Comparison of ENCODE assay signal across 1 cellular context in genomic region chr3:71060536-71060935, GRCh38.
TF ChIP-seq lines count a peak whose summit lies in the region.

No MANE protein-coding gene starts in this region.

TF ChIP-seq in HepG2, 621 proteins besides CTCF, POLR2A, EP300 and RAD21 (continued from another document and continues in another):
- no peak for TF ChIP-seq SNAPC4 (CRISPR knock-in tag; IDR thresholded peaks at IDR 0.05)
- no peak for TF ChIP-seq POLR2AphosphoS5 (IDR thresholded peaks at IDR 0.05; ENCODE audit: low read depth, low read length)
- TF ChIP-seq TOE1 (CRISPR knock-in tag; IDR thresholded peaks at IDR 0.05) = no peak
- TF ChIP-seq ZNF549 (CRISPR knock-in tag; IDR thresholded peaks at IDR 0.05) = no peak
- no peak for TF ChIP-seq ZNF75D (CRISPR knock-in tag; IDR thresholded peaks at IDR 0.05; ENCODE audit: borderline replicate concordance)
- no peak for TF ChIP-seq ZNF780A (CRISPR knock-in tag; IDR thresholded peaks at IDR 0.05)
- no peak for TF ChIP-seq SIN3A (IDR thresholded peaks at IDR 0.05; ENCODE audit: borderline replicate concordance, low read depth, low read length)
- TF ChIP-seq HDAC2 (CRISPR knock-in tag; IDR thresholded peaks at IDR 0.05) = peak; percentile 75
- TF ChIP-seq STAT5B (CRISPR knock-in tag; IDR thresholded peaks at IDR 0.05) = no peak
- peak; percentile 23; the same call in 1 of the 2 replicates for TF ChIP-seq ATF1 (CRISPR knock-in tag; IDR thresholded peaks at IDR 0.05)
- no peak for TF ChIP-seq ZNF570 (CRISPR knock-in tag; IDR thresholded peaks at IDR 0.05; ENCODE audit: borderline replicate concordance)
- TF ChIP-seq TFAP4 (IDR thresholded peaks at IDR 0.05; ENCODE audit: borderline replicate concordance, low read depth) = no peak
- no peak for TF ChIP-seq PTBP1 (IDR thresholded peaks at IDR 0.05; ENCODE audit: low read depth, low read length, poor library complexity, severe bottlenecking)
- TF ChIP-seq PLSCR1 (CRISPR knock-in tag; IDR thresholded peaks at IDR 0.05; ENCODE audit: borderline replicate concordance) = no peak
- TF ChIP-seq ZIK1 (CRISPR knock-in tag; IDR thresholded peaks at IDR 0.05; ENCODE audit: borderline replicate concordance, low read depth) = no peak
- no peak for TF ChIP-seq PCBP1 (IDR thresholded peaks at IDR 0.05; ENCODE audit: borderline replicate concordance, low read depth, low read length)
- no peak for TF ChIP-seq ZNF576 (CRISPR knock-in tag; IDR thresholded peaks at IDR 0.05)
- TF ChIP-seq ELF1 (CRISPR knock-in tag; IDR thresholded peaks at IDR 0.05) = no peak
- no peak for TF ChIP-seq RFX3 (CRISPR knock-in tag; IDR thresholded peaks at IDR 0.05)
- peak; percentile 54; the same call in 1 of the 2 replicates for TF ChIP-seq ZNF652 (CRISPR knock-in tag; IDR thresholded peaks at IDR 0.05; ENCODE audit: borderline replicate concordance, low read depth)
- no peak for TF ChIP-seq GATAD1 (CRISPR knock-in tag; IDR thresholded peaks at IDR 0.05)
- TF ChIP-seq FOSL1 (CRISPR knock-in tag; IDR thresholded peaks at IDR 0.05; ENCODE audit: borderline replicate concordance) = peak; percentile 32; the same call in 1 of the 2 replicates
- no peak for TF ChIP-seq MAFF (IDR thresholded peaks at IDR 0.05; ENCODE audit: low read depth, low read length)
- peak; percentile 42; the same call in 1 of the 2 replicates for TF ChIP-seq NFKBIZ (CRISPR knock-in tag; IDR thresholded peaks at IDR 0.05)
- no peak for TF ChIP-seq ZFY (CRISPR knock-in tag; IDR thresholded peaks at IDR 0.05)
- TF ChIP-seq FOXO4 (CRISPR knock-in tag; conservative IDR thresholded peaks at IDR 0.05) = no peak
- no peak for TF ChIP-seq MEIS1 (CRISPR knock-in tag; IDR thresholded peaks at IDR 0.05; ENCODE audit: borderline replicate concordance)
- no peak for TF ChIP-seq RFX5 (IDR thresholded peaks at IDR 0.05; ENCODE audit: low read depth, low read length)
- no peak for TF ChIP-seq ZNF704 (CRISPR knock-in tag; IDR thresholded peaks at IDR 0.05; ENCODE audit: borderline replicate concordance)
- no peak for TF ChIP-seq SRSF9 (IDR thresholded peaks at IDR 0.05; ENCODE audit: borderline replicate concordance, insufficient read depth, low read depth, low read length, poor library complexity, severe bottlenecking)
- TF ChIP-seq NFATC3 (CRISPR knock-in tag; IDR thresholded peaks at IDR 0.05) = no peak
- TF ChIP-seq ZNF331 (CRISPR knock-in tag; IDR thresholded peaks at IDR 0.05) = no peak
- no peak for TF ChIP-seq KDM5A (IDR thresholded peaks at IDR 0.05; ENCODE audit: borderline replicate concordance, low read length)
- TF ChIP-seq TOPORS (CRISPR knock-in tag; IDR thresholded peaks at IDR 0.05) = no peak
- no peak for TF ChIP-seq PCBP2 (optimal IDR thresholded peaks at IDR 0.05; ENCODE audit: low read depth, low read length, poor library complexity, severe bottlenecking)
- TF ChIP-seq SALL2 (CRISPR knock-in tag; IDR thresholded peaks at IDR 0.05) = no peak
- no peak for TF ChIP-seq EHMT2 (IDR thresholded peaks at IDR 0.05; ENCODE audit: borderline replicate concordance, low read depth, low read length)
- TF ChIP-seq SNAI1 (CRISPR knock-in tag; IDR thresholded peaks at IDR 0.05; ENCODE audit: borderline replicate concordance) = no peak
- TF ChIP-seq MAF1 (CRISPR knock-in tag; IDR thresholded peaks at IDR 0.05; ENCODE audit: borderline replicate concordance) = no peak
- no peak for TF ChIP-seq JUNB (CRISPR knock-in tag; IDR thresholded peaks at IDR 0.05; ENCODE audit: borderline replicate concordance)
- TF ChIP-seq NFIC (IDR thresholded peaks at IDR 0.05; ENCODE audit: low read length) = peak; percentile 94
- no peak for TF ChIP-seq ZBTB26 (CRISPR knock-in tag; IDR thresholded peaks at IDR 0.05; ENCODE audit: borderline replicate concordance)
- TF ChIP-seq THAP11 (CRISPR knock-in tag; IDR thresholded peaks at IDR 0.05) = peak; percentile 37; the same call in 1 of the 2 replicates
- TF ChIP-seq ZBTB34 (CRISPR knock-in tag; IDR thresholded peaks at IDR 0.05) = no peak
- TF ChIP-seq ZNF225 (CRISPR knock-in tag; IDR thresholded peaks at IDR 0.05) = no peak
- no peak for TF ChIP-seq NR2C2 (CRISPR knock-in tag; IDR thresholded peaks at IDR 0.05; ENCODE audit: borderline replicate concordance)
- TF ChIP-seq TFE3 (CRISPR knock-in tag; IDR thresholded peaks at IDR 0.05) = 0 out of 2 replicates have a peak, but pooled peaks have one; percentile 17
- TF ChIP-seq ZNF143 (CRISPR knock-in tag; IDR thresholded peaks at IDR 0.05) = no peak
- no peak for TF ChIP-seq ZNF414 (CRISPR knock-in tag; IDR thresholded peaks at IDR 0.05)
- no peak for TF ChIP-seq GMEB2 (CRISPR knock-in tag; IDR thresholded peaks at IDR 0.05; ENCODE audit: low read depth)
- no peak for TF ChIP-seq HCFC1 (IDR thresholded peaks at IDR 0.05; ENCODE audit: low read depth, low read length)
- TF ChIP-seq THAP8 (CRISPR knock-in tag; IDR thresholded peaks at IDR 0.05; ENCODE audit: borderline replicate concordance) = no peak
- TF ChIP-seq ZNF256 (CRISPR knock-in tag; conservative IDR thresholded peaks at IDR 0.05) = no peak
